23 cellular contexts compared by ENCODE assay signal in genomic region chr18:32303400-32303799, GRCh38.
DNase-seq lines count a peak whose midpoint lies in the region; ATAC-seq and TF ChIP-seq lines count a peak whose summit lies in the region.
"Had no signal": no experiment of that assay in that cellular context is flagged by ENCODE, and none has a peak within 500 bp of the region (broad histone marks: within the 10 kb centered on the region; RNA-seq: fewer than 3 reads in every experiment).

No MANE protein-coding gene starts in this region.

- H3K27me3 ChIP-seq in A673 (replicated peaks; ENCODE audit: insufficient read depth, low read depth, low read length, poor library complexity) (no peaks in the 10 kb centered on the region), IMR-90 (ENCODE audit: control insufficient read depth, insufficient read depth, low read length) (no peaks in the 10 kb centered on the region), psoas muscle (ENCODE audit: insufficient read depth in 3 of 3, low read length in 2 of 3) (no peaks in the 10 kb centered on the region)
- H3K27me3 ChIP-seq: MG63 had no signal

- H4K20me1 ChIP-seq in IMR-90 (ENCODE audit: insufficient read depth, low read length): no peaks in the 10 kb centered on the region

- no peak overlapping the region for H2BK5ac ChIP-seq in IMR-90 (ENCODE audit: low read depth, low read length, poor library complexity, severe bottlenecking)

- H3K23ac ChIP-seq in IMR-90 (ENCODE audit: low read depth, low read length): no peak overlapping the region

- POLR2A ChIA-PET in A673 (lab: Charles Lee; ENCODE audit: low non-redundant PET): interaction anchor here (0.6 kb wide), 1 partner anchor 167 kb away, joined by 3 read pairs; the partner anchor contains the start of gene GAREM1
- POLR2A ChIA-PET in IMR-90 (lab: Charles Lee; ENCODE audit: unreplicated experiment): no interaction called here

- BruUV-seq in A673 (replicated peaks; lab: Mats Ljungman, UMichigan): no TSS peak
- no TSS peak for BruUV-seq in IMR-90 (replicated peaks; lab: Mats Ljungman, UMichigan)

- H3K4ac ChIP-seq in IMR-90 (ENCODE audit: low read depth, low read length): no peak overlapping the region

- H3K27ac ChIP-seq in A673 (ENCODE audit: low read depth, low read length, poor library complexity, severe bottlenecking) (peak overlapping the region; percentile 4), IMR-90 (ENCODE audit: insufficient read depth, low read length) (no peak overlapping the region), psoas muscle (peak overlapping the region; percentile 71)

- TF ChIP-seq CTCF in A673 (conservative IDR thresholded peaks at IDR 0.05; ENCODE audit: low read depth, low read length) (no peak), IMR-90 (conservative IDR thresholded peaks at IDR 0.05; ENCODE audit: low read depth, low read length) (no peak), fibroblast of mammary gland (conservative IDR thresholded peaks at IDR 0.05; ENCODE audit: control insufficient read depth, insufficient read depth, low read depth, low read length) (no peak), psoas muscle (IDR thresholded peaks at IDR 0.05) (no peak)

- intact Hi-C loops in A673 (cut with micrococcal nuclease; ENCODE audit: unreplicated experiment) (no loop called here), IMR-90 (cut with micrococcal nuclease) (loop anchor here (5.0 kb wide), 1 partner anchor 79 kb away; no protein-coding TSS in a partner anchor), psoas muscle (cut with DNase I) (no loop called here)

- ATAC-seq in IMR-90 (ENCODE audit: low read depth) (no peak), psoas muscle (peak in 1 of 4 donors; percentile 19), HG03095 (IDR thresholded peaks at IDR 0.05; ENCODE audit: unreplicated experiment) (no peak), GM19023 (IDR thresholded peaks at IDR 0.05; ENCODE audit: unreplicated experiment) (no peak), HG03460 (IDR thresholded peaks at IDR 0.05; ENCODE audit: unreplicated experiment) (no peak)
- ATAC-seq: A549 had no signal

- H3K14ac ChIP-seq in IMR-90 (replicated peaks; ENCODE audit: low read depth, low read length): no peak overlapping the region

- TF ChIP-seq RAD21 in IMR-90 (IDR thresholded peaks at IDR 0.05; ENCODE audit: low read length): no peak

- H2AK9ac ChIP-seq in IMR-90 (replicated peaks; ENCODE audit: low read depth, low read length, poor library complexity): no peak overlapping the region

- in situ Hi-C loops in IMR-90 (cut with MboI; ENCODE audit: low sequenced_read_pairs): no loop called here

- no peak overlapping the region for H2BK20ac ChIP-seq in IMR-90 (ENCODE audit: low read depth, low read length)

- no peak overlapping the region for H3K18ac ChIP-seq in IMR-90 (ENCODE audit: low read depth, low read length)

- CTCF ChIA-PET in A673 (lab: Charles Lee): no interaction called here
- CTCF ChIA-PET in IMR-90 (lab: Yijun Ruan, JAX): no interaction called here

- no peak overlapping the region for H4K91ac ChIP-seq in IMR-90 (ENCODE audit: insufficient read depth, low read depth, low read length)

- no peak overlapping the region for H3K4me2 ChIP-seq in IMR-90 (ENCODE audit: low read depth, low read length)
- H3K4me2 ChIP-seq: A549 had no signal

- H2AK5ac ChIP-seq in IMR-90 (ENCODE audit: low read depth, low read length): no peak overlapping the region

- no peak overlapping the region for H4K8ac ChIP-seq in IMR-90 (ENCODE audit: low read depth in 2 of 2, low read length in 2 of 2)

- H3K36me3 ChIP-seq in A673 (ENCODE audit: insufficient read depth, low read length, poor library complexity, severe bottlenecking): no peaks in the 10 kb centered on the region
- H3K36me3 ChIP-seq in IMR-90 (ENCODE audit: control insufficient read depth, insufficient read depth, low read length): no peaks in the 10 kb centered on the region
- H3K36me3 ChIP-seq in psoas muscle (ENCODE audit: insufficient read depth in 1 of 2, low read depth in 1 of 2): no peaks in the 10 kb centered on the region
- H3K36me3 ChIP-seq: MG63 had no signal

- H2AFZ ChIP-seq in IMR-90 (replicated peaks; ENCODE audit: low read length, poor library complexity): no peak overlapping the region

- H3K4me1 ChIP-seq in A673 (ENCODE audit: insufficient read depth, low read length, poor library complexity, severe bottlenecking) (peaks cover 32% of the 10 kb centered on the region), IMR-90 (ENCODE audit: control insufficient read depth, insufficient read depth, low read length) (peaks cover 8% of the 10 kb centered on the region), psoas muscle (peaks cover 15% of the 10 kb centered on the region)

- H3K9me1 ChIP-seq in IMR-90 (ENCODE audit: insufficient read depth, low read length): peaks cover 4% of the 10 kb centered on the region; the same call in 1 of the 2 replicates

- no peak overlapping the region for H2BK120ac ChIP-seq in IMR-90 (ENCODE audit: low read depth, low read length)

- H2BK15ac ChIP-seq in IMR-90 (ENCODE audit: low read depth, low read length): no peak overlapping the region

- H3K9me3 ChIP-seq in A673 (ENCODE audit: low read depth, low read length, poor library complexity, severe bottlenecking) (no peaks in the 10 kb centered on the region), IMR-90 (ENCODE audit: control insufficient read depth, insufficient read depth, low read length) (no peaks in the 10 kb centered on the region), psoas muscle (no peaks in the 10 kb centered on the region)
- H3K9me3 ChIP-seq: A549, MG63 had no signal

- H3K4me3 ChIP-seq in A673 (ENCODE audit: low read depth, low read length, poor library complexity, severe bottlenecking): no peak overlapping the region
- H3K4me3 ChIP-seq in IMR-90 (ENCODE audit: insufficient read depth, low read depth, low read length): no peak overlapping the region
- no peak overlapping the region for H3K4me3 ChIP-seq in fibroblast of mammary gland (ENCODE audit: control insufficient read depth, low read depth, low read length)
- H3K4me3 ChIP-seq in psoas muscle: no peak overlapping the region
- H3K4me3 ChIP-seq: A549, MG63 had no signal

- DNase-seq in A673 (ENCODE audit: low spot score): no peak
- DNase-seq in IMR-90: no peak
- DNase-seq in fibroblast of mammary gland (ENCODE audit: low read depth): peak; percentile 28
- no peak for DNase-seq in psoas muscle
- no peak for DNase-seq in midbrain (lab: John Stamatoyannopoulos, UW)
- DNase-seq: CD4-positive, alpha-beta T cell; COR-L47; DMS 273 treated with DMSO at 0.1 percent for 48 hours; DND-41; GOT3; HCEC 1CT; Kasumi-1; MG63; NCI-H1092; NCI-H1436; NCI-H187 treated with DMSO at 0.1 percent for 48 hours; NCI-H2107; NCI-H446 treated with DMSO at 0.1 percent for 48 hours; NCI-H526 treated with DMSO at 0.1 percent for 48 hours had no signal

- dilution Hi-C loops in IMR-90 (cut with HindIII; ENCODE audit: low sequenced_read_pairs, unreplicated experiment): no loop called here

- no peaks in the 10 kb centered on the region for H3K79me1 ChIP-seq in IMR-90 (ENCODE audit: low read depth in 1 of 2, low read length in 2 of 2)

- TF ChIP-seq POLR2A in IMR-90 (IDR thresholded peaks at IDR 0.05; ENCODE audit: low read depth, low read length): no peak

- no peak overlapping the region for H3K9ac ChIP-seq in IMR-90 (ENCODE audit: low read depth, low read length)

- H3K56ac ChIP-seq in IMR-90 (ENCODE audit: extremely low read depth, insufficient read depth, low read length): no peak overlapping the region

- H4K5ac ChIP-seq in IMR-90 (ENCODE audit: low read depth, low read length): no peak overlapping the region

- no CpG with 5 or more reads among the region's 4 CpGs for WGBS in IMR-90 (ENCODE audit: extremely low coverage in 2 of 2, insufficient read length in 1 of 2), 2 experiments
- 85 to 89% (median 88%) methylated on average over 4 of the region's 4 CpGs for WGBS in psoas muscle, 3 donors

TF ChIP-seq in IMR-90, 13 proteins besides CTCF, POLR2A, EP300 and RAD21:
- TF ChIP-seq RFX5 (IDR thresholded peaks at IDR 0.05; ENCODE audit: low read depth, low read length): no peak
- TF ChIP-seq CHD1 (IDR thresholded peaks at IDR 0.05; ENCODE audit: low read depth, low read length): no peak
- no peak for TF ChIP-seq NFE2L2 (IDR thresholded peaks at IDR 0.05; ENCODE audit: low read depth, low read length)
- no peak for TF ChIP-seq SMC3 (IDR thresholded peaks at IDR 0.05; ENCODE audit: low read depth, low read length)
- TF ChIP-seq CEBPB (IDR thresholded peaks at IDR 0.05; ENCODE audit: low read depth, low read length): peak; percentile 47; the same call in 1 of the 2 replicates
